Comparison of ENCODE assay signal across 8 cellular contexts in genomic region chr6:149484733-149485700, GRCh38. TPM values are rescaled to one million over a fixed set of nuclear protein-coding genes. Genes with fewer than 3 reads are reported as not detected.
DNase-seq lines count a peak whose midpoint lies in the region; ATAC-seq and TF ChIP-seq lines count a peak whose summit lies in the region.

Gene ZC3H12D (minus strand): TSS chr6:149485014. CDS start chr6:149474543, 10,471 bp downstream.

- TF ChIP-seq CTCF in body of pancreas (IDR thresholded peaks at IDR 0.05) (peak in 2 of 7 experiments; percentile 5 to 10), testis (IDR thresholded peaks at IDR 0.05) (no peak)

- peak; percentile 19 for DNase-seq in ACHN
- peak; percentile 74 for DNase-seq in T-helper 9 cell
- DNase-seq in body of pancreas = peak in 2 of 4 donors; percentile 20 to 46
- DNase-seq in testis = peak; percentile 23
- DNase-seq in epidermal melanocyte (ENCODE audit: insufficient read length, low spot score) = no peak

- peak within 1 kb of the TSS in 1 of 4 donors; percentile 78 for H3K27ac ChIP-seq in body of pancreas
- no peak within 1 kb of the TSS for H3K27ac ChIP-seq in testis

- intact Hi-C loops in body of pancreas (cut with DNase I) (no loop called here), testis (cut with DNase I; ENCODE audit: low total_unique reads) (no loop called here)

- WGBS in body of pancreas, 2 donors = 65 to 78% methylated on average over 18 to 22 of the region's 22 CpGs
- WGBS in testis, 2 donors = 81 to 88% methylated on average over 16 to 22 of the region's 22 CpGs

- ATAC-seq in GM19043 (IDR thresholded peaks at IDR 0.05; ENCODE audit: low read depth, unreplicated experiment) = peak; percentile 30
- peak; percentile 51 for ATAC-seq in HG03432 (IDR thresholded peaks at IDR 0.05; ENCODE audit: unreplicated experiment)
- peak; percentile 38 for ATAC-seq in body of pancreas

- no peaks in the 10 kb centered on the region for H3K9me3 ChIP-seq in body of pancreas
- H3K9me3 ChIP-seq in mucosa of stomach (ENCODE audit: control insufficient read depth, low read length) = no peaks in the 10 kb centered on the region
- H3K9me3 ChIP-seq in testis = no peaks in the 10 kb centered on the region

- in situ Hi-C loops in ACHN (cut with HindIII; ENCODE audit: low pct_ligation_motif_present, low pct_unique_long_range_greater_than_20kb, low sequenced_read_pairs) = no loop called here

- H3K4me3 ChIP-seq in body of pancreas (no peak within 1 kb of the TSS), mucosa of stomach (ENCODE audit: low read length) (peak within 1 kb of the TSS; percentile 20), testis (no peak within 1 kb of the TSS)

- H3K27me3 ChIP-seq in body of pancreas = no peaks in the 10 kb centered on the region
- no peaks in the 10 kb centered on the region for H3K27me3 ChIP-seq in mucosa of stomach (ENCODE audit: control insufficient read depth, insufficient read depth, low read length)
- no peaks in the 10 kb centered on the region for H3K27me3 ChIP-seq in testis

- peak within 1 kb of the TSS; percentile 49 for H3K9ac ChIP-seq in mucosa of stomach (ENCODE audit: low read length)

- H3K4me1 ChIP-seq in body of pancreas (no peaks in the 10 kb centered on the region), mucosa of stomach (ENCODE audit: control insufficient read depth, insufficient read depth, low read length) (peaks cover 42% of the 10 kb centered on the region), testis (no peaks in the 10 kb centered on the region)

- H3K36me3 ChIP-seq in body of pancreas (replicated peaks in 1 of 2; ENCODE audit: insufficient read depth in 1 of 2, low read depth in 2 of 2) = no peaks in the 10 kb centered on the region
- H3K36me3 ChIP-seq in mucosa of stomach (ENCODE audit: control insufficient read depth, insufficient read depth, low read length) = no peaks in the 10 kb centered on the region
- H3K36me3 ChIP-seq in testis (ENCODE audit: low read depth, missing control alignments) = no peaks in the 10 kb centered on the region

- TF ChIP-seq POLR2A in body of pancreas (IDR thresholded peaks at IDR 0.05) (no peak), testis (IDR thresholded peaks at IDR 0.05) (no peak)

RNA-seq across cellular contexts. Expression of gene ZC3H12D, which starts in this region (rescaled TPM):
- total RNA-seq in body of pancreas (1 to 10 TPM in 1 of 2 donors, under 1 TPM in 1; 0.52 to 2.6 TPM), testis (1 to 10 TPM; 1.4 to 2.1 TPM)
- 0.61 TPM for polyA plus RNA-seq in testis (ENCODE audit: insufficient read depth, low read depth, low replicate concordance)
